23 cellular contexts compared by ENCODE assay signal in the genomic region with DNA sequence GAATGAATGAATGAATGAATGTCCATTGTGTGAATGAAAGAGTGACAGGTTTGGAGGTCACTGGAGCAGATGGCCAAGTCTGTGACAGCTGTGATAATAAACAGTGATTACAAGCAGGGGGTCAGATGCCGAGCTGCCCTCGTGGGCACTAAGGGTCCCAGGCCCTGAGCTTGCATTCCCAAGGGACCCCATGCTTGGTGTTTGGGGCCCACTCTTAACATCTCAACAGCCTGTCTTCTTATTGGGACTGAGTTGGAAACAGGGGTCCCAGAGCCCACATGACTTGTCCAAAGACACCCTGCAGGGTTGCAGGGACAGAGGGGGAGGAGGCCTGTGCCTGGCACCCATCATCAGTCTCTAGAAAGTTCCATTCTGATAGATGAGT. TPM values are rescaled to one million over a fixed set of nuclear protein-coding genes. Genes with fewer than 3 reads are reported as not detected.
DNase-seq lines count a peak whose midpoint lies in the region; ATAC-seq, FAIRE-seq and TF ChIP-seq lines count a peak whose summit lies in the region.
"Had no signal": no experiment of that assay in that cellular context is flagged by ENCODE, and none has a peak within 500 bp of the region (broad histone marks: within the 10 kb centered on the region; RNA-seq: fewer than 3 reads in every experiment).

No MANE protein-coding gene starts in this region.

- no peaks in the 10 kb centered on the region for H3K79me2 ChIP-seq in H9 (ENCODE audit: insufficient read depth, low read length)

- DNase-seq in CD14-positive monocyte (ENCODE audit: low spot score) (peak; percentile 30), H9 (peak; percentile 19), left lobe of liver (ENCODE audit: low spot score) (peak; percentile 37), osteocyte (ENCODE audit: extremely low spot score, unreplicated experiment) (peak; percentile 65), chondrocyte (ENCODE audit: low spot score) (no peak), GM12891 (ENCODE audit: insufficient read length, low spot score) (no peak), cerebellar cortex (ENCODE audit: low spot score) (no peak)
- DNase-seq: BE2C; CD4-positive, CD25-positive, alpha-beta regulatory T cell; DMS79; NCI-H1105; NCI-H146; NCI-H2029; NCI-H226; NCI-H510A treated with DMSO at 0.1 percent for 48 hours; NCI-H748 treated with DMSO at 0.1 percent for 48 hours; SIG-M5 had no signal

- no peak overlapping the region for H2AK5ac ChIP-seq in H9 (ENCODE audit: insufficient read length, low read length)

- no peak for FAIRE-seq in GM12891 (lab: Jason Lieb, UNC)
- FAIRE-seq: HTR-8/SVneo had no signal

- no peak overlapping the region for H4K91ac ChIP-seq in H9 (ENCODE audit: insufficient read length, low read depth, low read length)

- no peak overlapping the region for H2BK120ac ChIP-seq in H9 (ENCODE audit: low read depth, low read length, poor library complexity, severe bottlenecking)

- H3K27ac Mint-ChIP-seq in CD14-positive monocyte (no peak overlapping the region), H9 (peak overlapping the region in 1 of 3 experiments; percentile 11; a peak in 1 of 7 replicates), osteocyte (ENCODE audit: unreplicated experiment) (no peak overlapping the region), chondrocyte (ENCODE audit: unreplicated experiment) (no peak overlapping the region)
- H3K27ac Mint-ChIP-seq: CD4-positive, CD25-positive, alpha-beta regulatory T cell; GM23338 had no signal

- H3K23ac ChIP-seq in H9 (ENCODE audit: insufficient read length, low read depth, low read length): no peak overlapping the region

- no peaks in the 10 kb centered on the region for H4K20me1 ChIP-seq in H9 (ENCODE audit: control insufficient read depth, insufficient read depth, insufficient read length)

- H3K4ac ChIP-seq in H9 (ENCODE audit: low read depth, low read length): no peak overlapping the region

- H3K4me3 Mint-ChIP-seq in CD14-positive monocyte (no peak overlapping the region), H9 (no peak overlapping the region), osteocyte (ENCODE audit: unreplicated experiment) (no peak overlapping the region), chondrocyte (ENCODE audit: unreplicated experiment) (no peak overlapping the region)
- H3K4me3 Mint-ChIP-seq: CD4-positive, CD25-positive, alpha-beta regulatory T cell; GM23338 had no signal

- H3K9me3 Mint-ChIP-seq in CD14-positive monocyte: peaks cover 0 to 2% (median 0%) of the 10 kb centered on the region in 7 donors
- no peaks in the 10 kb centered on the region for H3K9me3 Mint-ChIP-seq in H9
- H3K9me3 Mint-ChIP-seq in osteocyte (ENCODE audit: unreplicated experiment): no peaks in the 10 kb centered on the region
- no peaks in the 10 kb centered on the region for H3K9me3 Mint-ChIP-seq in chondrocyte (ENCODE audit: low read depth)
- H3K9me3 Mint-ChIP-seq: CD4-positive, CD25-positive, alpha-beta regulatory T cell; GM23338 had no signal

- TF ChIP-seq CTCF in CD14-positive monocyte (IDR thresholded peaks at IDR 0.05) (no peak), H9 (conservative IDR thresholded peaks at IDR 0.05) (no peak), osteocyte (IDR thresholded peaks at IDR 0.05) (no peak), chondrocyte (IDR thresholded peaks at IDR 0.05) (no peak)

- no peak overlapping the region for H3T11ph ChIP-seq in H9 (ENCODE audit: low read length)

- no peak overlapping the region for H3K27ac ChIP-seq in H9 (ENCODE audit: insufficient read length, low read depth, low read length)
- H3K27ac ChIP-seq: KMS-11, RWPE1 had no signal

- peak; percentile 5 for ATAC-seq in left lobe of liver
- ATAC-seq: GM23338, HCT116 had no signal

- no peaks in the 10 kb centered on the region for H3K23me2 ChIP-seq in H9 (ENCODE audit: insufficient read length, low read depth, low read length, poor library complexity, severe bottlenecking)

- H2BK20ac ChIP-seq in H9 (ENCODE audit: low read depth, low read length, poor library complexity, severe bottlenecking): no peak overlapping the region

- no peak overlapping the region for H2BK5ac ChIP-seq in H9 (ENCODE audit: insufficient read length, low read length)

- H3K27me3 Mint-ChIP-seq in CD14-positive monocyte (ENCODE audit: low read depth in 3 of 3): peaks cover 9 to 26% (median 21%) of the 10 kb centered on the region in 3 donors
- peaks cover 35% of the 10 kb centered on the region for H3K27me3 Mint-ChIP-seq in H9 (ENCODE audit: low read depth)
- H3K27me3 Mint-ChIP-seq in osteocyte (ENCODE audit: unreplicated experiment): peaks cover 75% of the 10 kb centered on the region
- H3K27me3 Mint-ChIP-seq in chondrocyte (ENCODE audit: low read depth): peaks cover 68% of the 10 kb centered on the region

- no peaks in the 10 kb centered on the region for H3K4me1 Mint-ChIP-seq in CD14-positive monocyte
- H3K4me1 Mint-ChIP-seq in H9: peaks cover 33 to 47% of the 10 kb centered on the region in 2 experiments
- peaks cover 8% of the 10 kb centered on the region for H3K4me1 Mint-ChIP-seq in osteocyte (ENCODE audit: unreplicated experiment)
- peaks cover 3% of the 10 kb centered on the region for H3K4me1 Mint-ChIP-seq in chondrocyte (ENCODE audit: low read depth)
- H3K4me1 Mint-ChIP-seq: CD4-positive, CD25-positive, alpha-beta regulatory T cell had no signal

- intact Hi-C loops in CD14-positive monocyte (cut with micrococcal nuclease): no loop called here

- H2BK12ac ChIP-seq in H9 (ENCODE audit: insufficient read length, low read depth, low read length): no peak overlapping the region

- no peaks in the 10 kb centered on the region for H3K36me3 Mint-ChIP-seq in CD14-positive monocyte
- no peaks in the 10 kb centered on the region; a peak in 2 of 7 replicates for H3K36me3 Mint-ChIP-seq in H9 (ENCODE audit: insufficient read depth in 1 of 3, low read depth in 3 of 3)
- no peaks in the 10 kb centered on the region for H3K36me3 Mint-ChIP-seq in osteocyte (ENCODE audit: unreplicated experiment)
- H3K36me3 Mint-ChIP-seq in chondrocyte (ENCODE audit: low read depth): peaks cover 5% of the 10 kb centered on the region
- H3K36me3 Mint-ChIP-seq: CD4-positive, CD25-positive, alpha-beta regulatory T cell had no signal

- H3K18ac ChIP-seq in H9 (ENCODE audit: insufficient read length, low read depth, low read length): no peak overlapping the region

- no peak overlapping the region for H3K9ac ChIP-seq in H9 (ENCODE audit: extremely low read depth, insufficient read length, low read length)
- H3K9ac ChIP-seq: KMS-11, SK-N-SH had no signal

- TF ChIP-seq POLR2A in GM12891 (IDR thresholded peaks at IDR 0.05; ENCODE audit: low read depth, low read length): no peak

- no CpG with 5 or more reads among the region's 2 CpGs for WGBS in H9 (ENCODE audit: extremely low coverage, insufficient read length, low lambda C conversion rate)

- no peaks in the 10 kb centered on the region for H3K9me3 ChIP-seq in H9 (ENCODE audit: control insufficient read depth, low read depth, low read length)
- H3K9me3 ChIP-seq: BE2C, SK-N-SH had no signal

- no peak overlapping the region for H2AFZ ChIP-seq in H9 (ENCODE audit: low read length)
- H2AFZ ChIP-seq: GM23338 had no signal

- H3K4me2 ChIP-seq in H9 (ENCODE audit: insufficient read depth, insufficient read length, low read length): no peak overlapping the region
- H3K4me2 ChIP-seq: GM23338, KMS-11, SK-N-SH had no signal

- H2BK15ac ChIP-seq in H9 (ENCODE audit: low read depth, low read length): no peak overlapping the region

- no peak overlapping the region for H4K8ac ChIP-seq in H9 (replicated peaks; ENCODE audit: insufficient read length, low read depth, low read length)

- H3K56ac ChIP-seq in H9 (ENCODE audit: insufficient read length, low read depth, low read length): no peak overlapping the region

- H3K14ac ChIP-seq in H9 (ENCODE audit: insufficient read depth, low read length): no peak overlapping the region

- no peak overlapping the region for H4K5ac ChIP-seq in H9 (ENCODE audit: insufficient read length, low read depth, low read length)

- peaks cover 3% of the 10 kb centered on the region for H3K4me1 ChIP-seq in H9 (ENCODE audit: insufficient read depth, low read length)
- H3K4me1 ChIP-seq: BE2C had no signal

- H3K27me3 ChIP-seq in H9 (ENCODE audit: insufficient read depth, low read length): no peaks in the 10 kb centered on the region

- H3K79me1 ChIP-seq in H9 (ENCODE audit: insufficient read depth, low read depth, low read length, poor library complexity, severe bottlenecking): no peaks in the 10 kb centered on the region

TF ChIP-seq in GM12891, 5 proteins besides CTCF, POLR2A, EP300 and RAD21:
- no peak for TF ChIP-seq POLR2AphosphoS5 (IDR thresholded peaks at IDR 0.05; ENCODE audit: low read depth, low read length)
- TF ChIP-seq TAF1 (IDR thresholded peaks at IDR 0.05; ENCODE audit: low read depth, low read length): no peak
- TF ChIP-seq PAX5 (IDR thresholded peaks at IDR 0.05; ENCODE audit: insufficient read depth, low read length, severe bottlenecking): no peak
- TF ChIP-seq SPI1 (IDR thresholded peaks at IDR 0.05; ENCODE audit: low read depth, low read length): no peak
- TF ChIP-seq POU2F2 (IDR thresholded peaks at IDR 0.05; ENCODE audit: low read depth, low read length): no peak

RNA-seq across cellular contexts. Expression of a gene that starts 12.0 kb away (rescaled TPM):
- polyA plus RNA-seq in CD14-positive monocyte: not detected
- 10.9 TPM in 2 replicates for total RNA-seq in H9 (2021)
- total RNA-seq in left lobe of liver: 260 TPM
- total RNA-seq in osteocyte: not detected in 2 replicates
- total RNA-seq in chondrocyte: 1.0 to 1.5 TPM (median 1.5 TPM) in 3 replicates
- 0.24 TPM for polyA plus RNA-seq in GM12891 (2012; ENCODE audit: low read depth, missing spikeins)
- total RNA-seq: CD4-positive, CD25-positive, alpha-beta regulatory T cell had no signal
- polyA plus RNA-seq: CD4-positive, CD25-positive, alpha-beta regulatory T cell; SK-N-SH had no signal

Comparison
In these comparisons a context has a peak if more than half of its experiments do, and no peak if none do; other contexts are left out.
1. DNase-seq: peak in CD14-positive monocyte (single experiment), H9 (single experiment), left lobe of liver (single experiment) and osteocyte (single experiment); none in chondrocyte (single experiment), GM12891 (single experiment) and cerebellar cortex (single experiment).
2. RNA of a gene that starts 12.0 kb away (total RNA-seq): 260 TPM in left lobe of liver (single experiment); 10.9 TPM in H9, 1.0 to 1.5 TPM in chondrocyte and not detected in osteocyte; every median in the first group is over 10 times any median in the second.